1 cellular context compared by ENCODE assay signal in the genomic region with DNA sequence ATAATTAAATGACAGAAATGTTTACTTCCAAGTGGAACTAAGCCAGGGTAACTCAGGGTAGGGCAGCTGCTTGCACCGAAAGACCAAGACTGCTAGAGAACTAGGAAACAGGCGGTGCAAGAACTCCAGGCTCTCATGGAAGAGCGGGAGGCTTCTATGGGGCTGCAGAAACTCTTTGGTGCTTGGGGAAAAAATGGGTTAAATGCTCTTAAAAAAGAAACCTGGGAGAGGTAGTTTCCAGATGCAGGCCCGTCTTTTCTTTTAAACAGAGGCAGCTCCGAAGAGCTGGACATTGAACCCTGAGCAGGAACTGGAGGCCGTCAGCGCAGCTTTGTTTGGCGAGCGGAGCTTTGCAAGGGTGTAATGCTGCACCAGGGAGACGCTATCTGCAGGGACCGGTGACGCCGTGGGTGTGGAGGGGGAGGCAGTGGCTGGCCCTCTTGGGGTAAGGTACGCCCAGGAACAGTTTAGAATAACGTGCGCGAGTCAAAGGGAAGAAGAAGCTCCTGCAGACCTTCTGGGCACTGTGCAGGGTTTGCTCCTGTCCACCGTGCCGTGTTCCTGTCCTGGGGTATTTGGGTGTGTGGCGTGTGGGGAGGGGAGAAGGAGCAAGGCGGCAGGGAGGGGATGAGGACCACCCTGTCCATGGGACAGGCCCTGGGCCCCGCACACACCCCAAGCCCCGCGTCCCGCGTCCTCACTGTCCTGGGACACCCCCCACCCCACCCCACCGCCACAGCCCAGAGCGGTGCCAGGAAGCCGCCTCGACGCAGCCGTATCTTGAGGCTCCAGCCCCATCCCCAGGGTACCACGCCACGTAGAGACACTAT.
TF ChIP-seq lines count a peak whose summit lies in the region.

No MANE protein-coding gene starts in this region.

TF ChIP-seq in HepG2, 621 proteins besides CTCF, POLR2A, EP300 and RAD21 (continued from another document and continues in another):
- TF ChIP-seq, protein P1, sequence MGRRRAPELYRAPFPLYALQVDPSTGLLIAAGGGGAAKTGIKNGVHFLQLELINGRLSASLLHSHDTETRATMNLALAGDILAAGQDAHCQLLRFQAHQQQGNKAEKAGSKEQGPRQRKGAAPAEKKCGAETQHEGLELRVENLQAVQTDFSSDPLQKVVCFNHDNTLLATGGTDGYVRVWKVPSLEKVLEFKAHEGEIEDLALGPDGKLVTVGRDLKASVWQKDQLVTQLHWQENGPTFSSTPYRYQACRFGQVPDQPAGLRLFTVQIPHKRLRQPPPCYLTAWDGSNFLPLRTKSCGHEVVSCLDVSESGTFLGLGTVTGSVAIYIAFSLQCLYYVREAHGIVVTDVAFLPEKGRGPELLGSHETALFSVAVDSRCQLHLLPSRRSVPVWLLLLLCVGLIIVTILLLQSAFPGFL (CRISPR knock-in tag; IDR thresholded peaks at IDR 0.05), result no peak
- TF ChIP-seq, protein P2, sequence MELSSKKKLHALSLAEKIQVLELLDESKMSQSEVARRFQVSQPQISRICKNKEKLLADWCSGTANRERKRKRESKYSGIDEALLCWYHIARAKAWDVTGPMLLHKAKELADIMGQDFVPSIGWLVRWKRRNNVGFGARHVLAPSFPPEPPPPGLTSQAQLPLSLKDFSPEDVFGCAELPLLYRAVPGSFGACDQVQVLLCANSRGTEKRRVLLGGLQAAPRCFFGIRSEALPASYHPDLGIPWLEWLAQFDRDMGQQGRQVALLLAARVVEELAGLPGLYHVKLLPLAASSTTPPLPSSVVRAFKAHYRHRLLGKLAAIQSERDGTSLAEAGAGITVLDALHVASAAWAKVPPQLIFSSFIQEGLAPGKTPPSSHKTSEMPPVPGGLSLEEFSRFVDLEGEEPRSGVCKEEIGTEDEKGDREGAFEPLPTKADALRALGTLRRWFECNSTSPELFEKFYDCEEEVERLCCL (CRISPR knock-in tag; IDR thresholded peaks at IDR 0.05; ENCODE audit: borderline replicate concordance), result no peak
- TF ChIP-seq HDAC1 (CRISPR knock-in tag; IDR thresholded peaks at IDR 0.05) (no peak; the same call in 1 of the 2 replicates), CEBPB (IDR thresholded peaks at IDR 0.05; ENCODE audit: borderline replicate concordance, low read depth, low read length) (no peak), ZFP37 (CRISPR knock-in tag; IDR thresholded peaks at IDR 0.05; ENCODE audit: borderline replicate concordance) (no peak), MLLT10 (CRISPR knock-in tag; IDR thresholded peaks at IDR 0.05) (no peak), TSC22D2 (CRISPR knock-in tag; IDR thresholded peaks at IDR 0.05; ENCODE audit: borderline replicate concordance) (no peak), ZNF367 (CRISPR knock-in tag; IDR thresholded peaks at IDR 0.05; ENCODE audit: borderline replicate concordance) (no peak), SP4 (CRISPR knock-in tag; IDR thresholded peaks at IDR 0.05) (0 out of 2 replicates have a peak, but pooled peaks have one; percentile 33), CREB1 (IDR thresholded peaks at IDR 0.05) (0 out of 2 replicates have a peak, but pooled peaks have one; percentile 7), CREB1 (CRISPR knock-in tag; IDR thresholded peaks at IDR 0.05) (no peak), ZNF441 (CRISPR knock-in tag; IDR thresholded peaks at IDR 0.05; ENCODE audit: borderline replicate concordance) (0 out of 2 replicates have a peak, but pooled peaks have one; percentile 46), ZNF530 (CRISPR knock-in tag; IDR thresholded peaks at IDR 0.05; ENCODE audit: low read depth) (no peak), SKI (IDR thresholded peaks at IDR 0.05; ENCODE audit: partially characterized antibody) (no peak), MAFF (IDR thresholded peaks at IDR 0.05; ENCODE audit: low read depth, low read length) (no peak), ZNF577 (CRISPR knock-in tag; IDR thresholded peaks at IDR 0.05; ENCODE audit: borderline replicate concordance, low read depth) (no peak), KMT2B (CRISPR knock-in tag; IDR thresholded peaks at IDR 0.05) (no peak), PITX1 (CRISPR knock-in tag; IDR thresholded peaks at IDR 0.05) (0 out of 2 replicates have a peak, but pooled peaks have one; percentile 26), NCOR1 (IDR thresholded peaks at IDR 0.05; ENCODE audit: borderline replicate concordance, low read length) (peak; percentile 73), RFX5 (IDR thresholded peaks at IDR 0.05; ENCODE audit: low read depth, low read length) (no peak), KAT2B (IDR thresholded peaks at IDR 0.05; ENCODE audit: borderline replicate concordance, low read depth, low read length) (no peak), KAT8 (CRISPR knock-in tag; IDR thresholded peaks at IDR 0.05) (0 out of 2 replicates have a peak, but pooled peaks have one; percentile 43), MTF2 (CRISPR knock-in tag; IDR thresholded peaks at IDR 0.05; ENCODE audit: borderline replicate concordance) (no peak), SOX13 (IDR thresholded peaks at IDR 0.05) (no peak), SOX13 (CRISPR knock-in tag; conservative IDR thresholded peaks at IDR 0.05 in 1 of 2, IDR thresholded peaks at IDR 0.05 in 1 of 2) (peak in 1 of 2 experiments; percentile 57; a peak in 2 of 4 replicates), SRSF4 (IDR thresholded peaks at IDR 0.05; ENCODE audit: low read depth, low read length, poor library complexity, severe bottlenecking) (no peak), NAIF1 (CRISPR knock-in tag; IDR thresholded peaks at IDR 0.05; ENCODE audit: borderline replicate concordance) (no peak), SATB2 (CRISPR knock-in tag; IDR thresholded peaks at IDR 0.05) (no peak), ZNF136 (CRISPR knock-in tag; IDR thresholded peaks at IDR 0.05; ENCODE audit: low read depth) (no peak), ZNF670 (CRISPR knock-in tag; IDR thresholded peaks at IDR 0.05; ENCODE audit: borderline replicate concordance) (no peak), RNF2 (conservative IDR thresholded peaks at IDR 0.05; ENCODE audit: low read depth) (no peak), ZNF225 (CRISPR knock-in tag; IDR thresholded peaks at IDR 0.05) (no peak), TOE1 (CRISPR knock-in tag; IDR thresholded peaks at IDR 0.05) (0 out of 2 replicates have a peak, but pooled peaks have one; percentile 38), BRD4 (CRISPR knock-in tag; IDR thresholded peaks at IDR 0.05) (peak; percentile 64), ZC3H4 (CRISPR knock-in tag; IDR thresholded peaks at IDR 0.05; ENCODE audit: borderline replicate concordance) (no peak)
- TF ChIP-seq, protein P3, sequence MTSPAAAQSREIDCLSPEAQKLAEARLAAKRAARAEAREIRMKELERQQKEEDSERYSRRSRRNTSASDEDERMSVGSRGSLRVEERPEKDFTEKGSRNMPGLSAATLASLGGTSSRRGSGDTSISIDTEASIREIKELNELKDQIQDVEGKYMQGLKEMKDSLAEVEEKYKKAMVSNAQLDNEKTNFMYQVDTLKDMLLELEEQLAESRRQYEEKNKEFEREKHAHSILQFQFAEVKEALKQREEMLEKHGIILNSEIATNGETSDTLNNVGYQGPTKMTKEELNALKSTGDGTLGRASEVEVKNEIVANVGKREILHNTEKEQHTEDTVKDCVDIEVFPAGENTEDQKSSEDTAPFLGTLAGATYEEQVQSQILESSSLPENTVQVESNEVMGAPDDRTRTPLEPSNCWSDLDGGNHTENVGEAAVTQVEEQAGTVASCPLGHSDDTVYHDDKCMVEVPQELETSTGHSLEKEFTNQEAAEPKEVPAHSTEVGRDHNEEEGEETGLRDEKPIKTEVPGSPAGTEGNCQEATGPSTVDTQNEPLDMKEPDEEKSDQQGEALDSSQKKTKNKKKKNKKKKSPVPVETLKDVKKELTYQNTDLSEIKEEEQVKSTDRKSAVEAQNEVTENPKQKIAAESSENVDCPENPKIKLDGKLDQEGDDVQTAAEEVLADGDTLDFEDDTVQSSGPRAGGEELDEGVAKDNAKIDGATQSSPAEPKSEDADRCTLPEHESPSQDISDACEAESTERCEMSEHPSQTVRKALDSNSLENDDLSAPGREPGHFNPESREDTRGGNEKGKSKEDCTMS (CRISPR knock-in tag; conservative IDR thresholded peaks at IDR 0.05), result no peak
- TF ChIP-seq, protein P4, sequence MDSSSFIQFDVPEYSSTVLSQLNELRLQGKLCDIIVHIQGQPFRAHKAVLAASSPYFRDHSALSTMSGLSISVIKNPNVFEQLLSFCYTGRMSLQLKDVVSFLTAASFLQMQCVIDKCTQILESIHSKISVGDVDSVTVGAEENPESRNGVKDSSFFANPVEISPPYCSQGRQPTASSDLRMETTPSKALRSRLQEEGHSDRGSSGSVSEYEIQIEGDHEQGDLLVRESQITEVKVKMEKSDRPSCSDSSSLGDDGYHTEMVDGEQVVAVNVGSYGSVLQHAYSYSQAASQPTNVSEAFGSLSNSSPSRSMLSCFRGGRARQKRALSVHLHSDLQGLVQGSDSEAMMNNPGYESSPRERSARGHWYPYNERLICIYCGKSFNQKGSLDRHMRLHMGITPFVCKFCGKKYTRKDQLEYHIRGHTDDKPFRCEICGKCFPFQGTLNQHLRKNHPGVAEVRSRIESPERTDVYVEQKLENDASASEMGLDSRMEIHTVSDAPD (CRISPR knock-in tag; IDR thresholded peaks at IDR 0.05), result no peak
- TF ChIP-seq, protein P5, sequence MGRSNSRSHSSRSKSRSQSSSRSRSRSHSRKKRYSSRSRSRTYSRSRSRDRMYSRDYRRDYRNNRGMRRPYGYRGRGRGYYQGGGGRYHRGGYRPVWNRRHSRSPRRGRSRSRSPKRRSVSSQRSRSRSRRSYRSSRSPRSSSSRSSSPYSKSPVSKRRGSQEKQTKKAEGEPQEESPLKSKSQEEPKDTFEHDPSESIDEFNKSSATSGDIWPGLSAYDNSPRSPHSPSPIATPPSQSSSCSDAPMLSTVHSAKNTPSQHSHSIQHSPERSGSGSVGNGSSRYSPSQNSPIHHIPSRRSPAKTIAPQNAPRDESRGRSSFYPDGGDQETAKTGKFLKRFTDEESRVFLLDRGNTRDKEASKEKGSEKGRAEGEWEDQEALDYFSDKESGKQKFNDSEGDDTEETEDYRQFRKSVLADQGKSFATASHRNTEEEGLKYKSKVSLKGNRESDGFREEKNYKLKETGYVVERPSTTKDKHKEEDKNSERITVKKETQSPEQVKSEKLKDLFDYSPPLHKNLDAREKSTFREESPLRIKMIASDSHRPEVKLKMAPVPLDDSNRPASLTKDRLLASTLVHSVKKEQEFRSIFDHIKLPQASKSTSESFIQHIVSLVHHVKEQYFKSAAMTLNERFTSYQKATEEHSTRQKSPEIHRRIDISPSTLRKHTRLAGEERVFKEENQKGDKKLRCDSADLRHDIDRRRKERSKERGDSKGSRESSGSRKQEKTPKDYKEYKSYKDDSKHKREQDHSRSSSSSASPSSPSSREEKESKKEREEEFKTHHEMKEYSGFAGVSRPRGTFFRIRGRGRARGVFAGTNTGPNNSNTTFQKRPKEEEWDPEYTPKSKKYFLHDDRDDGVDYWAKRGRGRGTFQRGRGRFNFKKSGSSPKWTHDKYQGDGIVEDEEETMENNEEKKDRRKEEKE (IDR thresholded peaks at IDR 0.05), result no peak
- TF ChIP-seq, protein P6, sequence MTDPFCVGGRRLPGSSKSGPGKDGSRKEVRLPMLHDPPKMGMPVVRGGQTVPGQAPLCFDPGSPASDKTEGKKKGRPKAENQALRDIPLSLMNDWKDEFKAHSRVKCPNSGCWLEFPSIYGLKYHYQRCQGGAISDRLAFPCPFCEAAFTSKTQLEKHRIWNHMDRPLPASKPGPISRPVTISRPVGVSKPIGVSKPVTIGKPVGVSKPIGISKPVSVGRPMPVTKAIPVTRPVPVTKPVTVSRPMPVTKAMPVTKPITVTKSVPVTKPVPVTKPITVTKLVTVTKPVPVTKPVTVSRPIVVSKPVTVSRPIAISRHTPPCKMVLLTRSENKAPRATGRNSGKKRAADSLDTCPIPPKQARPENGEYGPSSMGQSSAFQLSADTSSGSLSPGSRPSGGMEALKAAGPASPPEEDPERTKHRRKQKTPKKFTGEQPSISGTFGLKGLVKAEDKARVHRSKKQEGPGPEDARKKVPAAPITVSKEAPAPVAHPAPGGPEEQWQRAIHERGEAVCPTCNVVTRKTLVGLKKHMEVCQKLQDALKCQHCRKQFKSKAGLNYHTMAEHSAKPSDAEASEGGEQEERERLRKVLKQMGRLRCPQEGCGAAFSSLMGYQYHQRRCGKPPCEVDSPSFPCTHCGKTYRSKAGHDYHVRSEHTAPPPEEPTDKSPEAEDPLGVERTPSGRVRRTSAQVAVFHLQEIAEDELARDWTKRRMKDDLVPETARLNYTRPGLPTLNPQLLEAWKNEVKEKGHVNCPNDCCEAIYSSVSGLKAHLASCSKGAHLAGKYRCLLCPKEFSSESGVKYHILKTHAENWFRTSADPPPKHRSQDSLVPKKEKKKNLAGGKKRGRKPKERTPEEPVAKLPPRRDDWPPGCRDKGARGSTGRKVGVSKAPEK (CRISPR knock-in tag; IDR thresholded peaks at IDR 0.05; ENCODE audit: borderline replicate concordance), result 0 out of 2 replicates have a peak, but pooled peaks have one; percentile 26
- TF ChIP-seq, protein P7, sequence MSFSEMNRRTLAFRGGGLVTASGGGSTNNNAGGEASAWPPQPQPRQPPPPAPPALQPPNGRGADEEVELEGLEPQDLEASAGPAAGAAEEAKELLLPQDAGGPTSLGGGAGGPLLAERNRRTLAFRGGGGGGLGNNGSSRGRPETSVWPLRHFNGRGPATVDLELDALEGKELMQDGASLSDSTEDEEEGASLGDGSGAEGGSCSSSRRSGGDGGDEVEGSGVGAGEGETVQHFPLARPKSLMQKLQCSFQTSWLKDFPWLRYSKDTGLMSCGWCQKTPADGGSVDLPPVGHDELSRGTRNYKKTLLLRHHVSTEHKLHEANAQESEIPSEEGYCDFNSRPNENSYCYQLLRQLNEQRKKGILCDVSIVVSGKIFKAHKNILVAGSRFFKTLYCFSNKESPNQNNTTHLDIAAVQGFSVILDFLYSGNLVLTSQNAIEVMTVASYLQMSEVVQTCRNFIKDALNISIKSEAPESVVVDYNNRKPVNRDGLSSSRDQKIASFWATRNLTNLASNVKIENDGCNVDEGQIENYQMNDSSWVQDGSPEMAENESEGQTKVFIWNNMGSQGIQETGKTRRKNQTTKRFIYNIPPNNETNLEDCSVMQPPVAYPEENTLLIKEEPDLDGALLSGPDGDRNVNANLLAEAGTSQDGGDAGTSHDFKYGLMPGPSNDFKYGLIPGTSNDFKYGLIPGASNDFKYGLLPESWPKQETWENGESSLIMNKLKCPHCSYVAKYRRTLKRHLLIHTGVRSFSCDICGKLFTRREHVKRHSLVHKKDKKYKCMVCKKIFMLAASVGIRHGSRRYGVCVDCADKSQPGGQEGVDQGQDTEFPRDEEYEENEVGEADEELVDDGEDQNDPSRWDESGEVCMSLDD (CRISPR knock-in tag; IDR thresholded peaks at IDR 0.05; ENCODE audit: borderline replicate concordance), result no peak
